Comparison of ENCODE assay signal across 22 cellular contexts in genomic region chr10:1323951-1324350, GRCh38.
DNase-seq lines count a peak whose midpoint lies in the region; ATAC-seq and TF ChIP-seq lines count a peak whose summit lies in the region.
"Had no signal": no experiment of that assay in that cellular context is flagged by ENCODE, and none has a peak within 500 bp of the region (broad histone marks: within the 10 kb centered on the region; RNA-seq: fewer than 3 reads in every experiment).

No MANE protein-coding gene starts in this region.

- H3K36me3 ChIP-seq in breast epithelium = no peaks in the 10 kb centered on the region
- H3K36me3 ChIP-seq: gastroesophageal sphincter, left ventricle myocardium inferior, uterus had no signal

- TF ChIP-seq POLR2A in breast epithelium (IDR thresholded peaks at IDR 0.05) = no peak

- peak; percentile 41 for DNase-seq in activated CD4-positive, alpha-beta T cell treated with anti-CD3 and anti-CD28 coated beads for 48 hours
- no peak for DNase-seq in activated CD4-positive, alpha-beta T cell treated with anti-CD3 and anti-CD28 coated beads, Interleukin-2, amount 50 U/mL, for 1 hour
- no peak for DNase-seq in breast epithelium (ENCODE audit: low spot score in 2 of 2)
- no peak for DNase-seq in ureter (ENCODE audit: low spot score)
- DNase-seq: activated CD8-positive, alpha-beta memory T cell treated with anti-CD3 and anti-CD28 coated beads for 24 hours; activated gamma-delta T cell treated with Interleukin-2 at 50 U/mL for 16 hours; body of pancreas; C1 segment of cervical spinal cord; cortex of kidney; KBM-7; left ventricle myocardium inferior; NCI-H1092; NCI-H748 treated with DMSO at 0.1 percent for 48 hours; occipital lobe; uterus had no signal

- H3K4me3 ChIP-seq in breast epithelium = no peak overlapping the region
- H3K4me3 ChIP-seq: body of pancreas, gastroesophageal sphincter, GM23338, left ventricle myocardium inferior, uterus had no signal

- peak; percentile 69 for ATAC-seq in GM18502 (IDR thresholded peaks at IDR 0.05; ENCODE audit: poor library complexity, unreplicated experiment)
- peak; percentile 67 for ATAC-seq in HG02973 (IDR thresholded peaks at IDR 0.05; ENCODE audit: unreplicated experiment)
- ATAC-seq in HG02642 (IDR thresholded peaks at IDR 0.05; ENCODE audit: poor library complexity, unreplicated experiment) = no peak
- ATAC-seq: body of pancreas, gastroesophageal sphincter, GM23338 had no signal

- H3K27ac ChIP-seq in VCaP (peak overlapping the region; percentile 71; the same call in 1 of the 2 replicates), breast epithelium (no peak overlapping the region)
- H3K27ac ChIP-seq: body of pancreas, epithelial cell of prostate, gastroesophageal sphincter, left ventricle myocardium inferior, uterus had no signal

- intact Hi-C loops in breast epithelium (cut with DNase I; ENCODE audit: low total_unique reads) = no loop called here

- no peaks in the 10 kb centered on the region for H3K4me1 ChIP-seq in breast epithelium
- H3K4me1 ChIP-seq: body of pancreas, gastroesophageal sphincter, left ventricle myocardium inferior, uterus had no signal

- no peak for TF ChIP-seq CTCF in VCaP (conservative IDR thresholded peaks at IDR 0.05)
- no peak for TF ChIP-seq CTCF in breast epithelium (IDR thresholded peaks at IDR 0.05)

- peaks cover 0 to 14% of the 10 kb centered on the region in 2 donors for H3K27me3 ChIP-seq in breast epithelium
- H3K27me3 ChIP-seq: body of pancreas, uterus had no signal

- H3K9me3 ChIP-seq in breast epithelium = no peaks in the 10 kb centered on the region
- H3K9me3 ChIP-seq: body of pancreas, gastroesophageal sphincter, left ventricle myocardium inferior, uterus had no signal
